ENCODE assay signal across 23 cellular contexts in genomic region chr6:138235693-138236092, GRCh38. TPM values are rescaled to one million over a fixed set of nuclear protein-coding genes. Genes with fewer than 3 reads are reported as not detected.
"Had no signal": no experiment of that assay in that cellular context is flagged by ENCODE, and none has a peak within 500 bp of the region (broad histone marks: within the 10 kb centered on the region; RNA-seq: fewer than 3 reads in every experiment).

No MANE protein-coding gene starts in this region.

- DNase-seq: Karpas-422; KG1; MG63; NCI-H1092; NCI-H1105 treated with DMSO at 0.1 percent for 48 hours; NCI-H1417 treated with DMSO at 0.1 percent for 48 hours; NCI-H1694 treated with DMSO at 0.1 percent for 48 hours; NCI-H1930; NCI-H2107; NCI-H2227 treated with DMSO at 0.1 percent for 48 hours; NCI-H524; NCI-H82; NK-92 treated with Interleukin-12 subunit alpha and Interleukin-12 subunit beta, amount 100 ng/mL, for 24 hours; PC-3; Peyer's patch; SHP77 treated with DMSO at 0.1 percent for 48 hours; SJCRH30 had no signal

- ATAC-seq: PC-3, Right ventricle myocardium inferior, SK-N-SH treated with all-trans-retinoic acid at 6 μM for 48 hours had no signal

- H3K9me3 ChIP-seq: MG63, Peyer's patch, SJCRH30 had no signal

- H3K4me3 ChIP-seq: MG63, Peyer's patch, SJCRH30 had no signal

- H3K36me3 ChIP-seq: MG63, Peyer's patch, SJCRH30 had no signal

- H3K27ac ChIP-seq: Peyer's patch, SJCRH30 had no signal

- H3K4me1 ChIP-seq: Peyer's patch had no signal

- H3K27me3 ChIP-seq: MG63, Peyer's patch, SJCRH30 had no signal

RNA-seq across cellular contexts. Expression of gene PBOV1, which starts 17.4 kb away (rescaled TPM):
- total RNA-seq: HT1080, NCI-H460, OCI-LY7, PC-3, Peyer's patch, Right ventricle myocardium inferior, RPMI7951, SJCRH30 had no signal
